8 cellular contexts compared by ENCODE assay signal in the genomic region with DNA sequence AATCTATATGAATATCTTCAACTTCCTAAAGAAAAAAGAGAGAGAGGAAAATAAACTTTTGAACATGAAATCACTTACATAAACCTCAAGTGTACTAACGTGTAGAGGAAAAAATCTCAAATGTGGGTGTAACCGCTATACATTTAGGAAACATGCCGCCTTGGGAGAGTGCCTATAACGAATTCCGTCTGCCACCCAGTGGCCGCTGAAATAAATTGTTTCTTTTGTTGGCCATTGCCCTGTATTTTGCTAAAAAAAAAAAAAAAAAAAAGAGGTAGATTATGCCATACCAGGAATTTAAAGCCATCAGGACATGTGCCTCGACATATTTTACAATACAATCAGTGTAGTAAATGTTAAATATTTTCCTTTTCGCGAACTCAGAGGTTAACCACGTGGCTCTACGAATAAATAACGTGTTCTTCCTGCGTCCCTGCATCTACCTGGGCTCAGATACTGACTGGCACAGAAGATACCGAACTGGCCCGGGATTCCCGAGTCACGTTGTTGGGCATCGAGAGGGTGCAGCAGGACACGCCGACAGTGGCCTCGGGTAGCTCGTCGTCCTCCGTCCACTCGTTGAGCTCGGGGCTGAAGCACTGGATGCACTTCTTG.
A peak's percentile ranks its signal among the peaks of the same experiment; 100 is the strongest.
DNase-seq lines count a peak whose midpoint lies in the region; ATAC-seq and TF ChIP-seq lines count a peak whose summit lies in the region.

No MANE protein-coding gene starts in this region.

- H3K4me3 ChIP-seq in WI38 (ENCODE audit: low read depth, low read length), result peak overlapping the region; percentile 64

- DNase-seq in NCI-H2171 treated with DMSO at 0.1 percent for 48 hours (lab: John Stamatoyannopoulos, UW) (peak; percentile 88), cerebellar cortex (ENCODE audit: low spot score) (peak; percentile 60), kidney glomerular epithelial cell (lab: John Stamatoyannopoulos, UW) (peak; percentile 60)
- peak; percentile 18 to 62 (median 28) for DNase-seq in stimulated activated CD4-positive, alpha-beta T cell treated with anti-CD3 and anti-CD28 coated beads, Interleukin-1b, Interleukin-23, amount 100 ng/mL, for 24 hours (ENCODE audit: low read depth in 4 of 4, low spot score in 1 of 4)

- ATAC-seq in HG02981 (IDR thresholded peaks at IDR 0.05; ENCODE audit: unreplicated experiment) (peak; percentile 6), GM19397 (IDR thresholded peaks at IDR 0.05; ENCODE audit: unreplicated experiment) (no peak)

- TF ChIP-seq CTCF in GM12873 (IDR thresholded peaks at IDR 0.05; ENCODE audit: insufficient read depth, low read depth, low read length, missing control alignments), result peak; percentile 40
- 0 out of 2 replicates have a peak, but pooled peaks have one; percentile 25 for TF ChIP-seq CTCF in WI38 (IDR thresholded peaks at IDR 0.05; ENCODE audit: low read depth, low read length)

Comparison
In these comparisons a context has a peak if more than half of its experiments do, and no peak if none do; other contexts are left out.
1. DNase-seq: peak in every context shown above with its lines; median percentile 88 in NCI-H2171 treated with DMSO at 0.1 percent for 48 hours; 60 in cerebellar cortex; 60 in kidney glomerular epithelial cell; 28 in stimulated activated CD4-positive, alpha-beta T cell treated with anti-CD3 and anti-CD28 coated beads, Interleukin-1b, Interleukin-23, amount 100 ng/mL, for 24 hours.